ENCODE assay signal across 13 cellular contexts in the genomic region with DNA sequence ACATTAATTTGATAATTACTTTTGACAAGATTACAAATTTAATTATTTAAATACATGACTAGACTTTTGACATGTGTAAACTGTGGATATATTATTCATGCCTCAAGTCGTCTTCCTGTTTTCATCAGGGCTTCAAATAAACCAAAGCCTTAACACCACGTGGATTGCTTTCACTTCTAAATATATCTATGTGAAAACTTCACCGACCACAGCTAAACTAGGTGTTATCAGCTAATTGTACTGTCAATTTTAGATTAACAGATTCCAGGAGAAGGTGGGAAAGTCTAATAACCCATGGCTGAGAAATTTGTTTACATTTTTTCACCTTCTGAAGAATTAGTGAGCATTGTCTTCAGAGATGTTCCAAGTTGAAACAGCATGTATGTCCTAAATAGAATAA.
"Had no signal": no experiment of that assay in that cellular context is flagged by ENCODE, and none has a peak within 500 bp of the region (broad histone marks: within the 10 kb centered on the region; RNA-seq: fewer than 3 reads in every experiment).

No MANE protein-coding gene starts in this region.

- H3K4me1 ChIP-seq: left ventricle myocardium inferior, testis, upper lobe of right lung had no signal

- H3K9me3 ChIP-seq: left ventricle myocardium inferior, testis, upper lobe of right lung had no signal

- DNase-seq: activated CD4-positive, alpha-beta memory T cell treated with anti-CD3 and anti-CD28 coated beads for 36 hours; activated CD4-positive, alpha-beta T cell treated with anti-CD3 and anti-CD28 coated beads for 1 hour; activated gamma-delta T cell; activated T-cell treated with anti-CD3 and anti-CD28 coated beads, Interleukin-2, amount 50 U/mL, for 4 hours; brain microvascular endothelial cell; effector memory CD4-positive, alpha-beta T cell; islet precursor cell; left ventricle myocardium inferior; mesenchymal stem cell; stimulated activated CD4-positive, alpha-beta T cell treated with anti-CD3 and anti-CD28 coated beads, Interleukin-2, amount 100 ng/mL, for 48 hours; stimulated activated naive CD8-positive, alpha-beta T cell treated with anti-CD3 and anti-CD28 coated beads, Interleukin-15, amount 100 ng/mL, for 72 hours; testis; upper lobe of right lung had no signal

- ATAC-seq: activated T-cell treated with anti-CD3 and anti-CD28 coated beads, Interleukin-2, amount 50 U/mL, for 4 hours; stimulated activated naive CD8-positive, alpha-beta T cell treated with anti-CD3 and anti-CD28 coated beads, Interleukin-15, amount 100 ng/mL, for 72 hours; upper lobe of right lung had no signal

- H3K27ac ChIP-seq: brain microvascular endothelial cell, left ventricle myocardium inferior, testis, upper lobe of right lung had no signal

- H3K36me3 ChIP-seq: brain microvascular endothelial cell, left ventricle myocardium inferior, upper lobe of right lung had no signal

- H3K27me3 ChIP-seq: brain microvascular endothelial cell, testis, upper lobe of right lung had no signal

- H3K4me3 ChIP-seq: left ventricle myocardium inferior, testis, upper lobe of right lung had no signal
